Comparison of ENCODE assay signal across 8 cellular contexts in the genomic region with DNA sequence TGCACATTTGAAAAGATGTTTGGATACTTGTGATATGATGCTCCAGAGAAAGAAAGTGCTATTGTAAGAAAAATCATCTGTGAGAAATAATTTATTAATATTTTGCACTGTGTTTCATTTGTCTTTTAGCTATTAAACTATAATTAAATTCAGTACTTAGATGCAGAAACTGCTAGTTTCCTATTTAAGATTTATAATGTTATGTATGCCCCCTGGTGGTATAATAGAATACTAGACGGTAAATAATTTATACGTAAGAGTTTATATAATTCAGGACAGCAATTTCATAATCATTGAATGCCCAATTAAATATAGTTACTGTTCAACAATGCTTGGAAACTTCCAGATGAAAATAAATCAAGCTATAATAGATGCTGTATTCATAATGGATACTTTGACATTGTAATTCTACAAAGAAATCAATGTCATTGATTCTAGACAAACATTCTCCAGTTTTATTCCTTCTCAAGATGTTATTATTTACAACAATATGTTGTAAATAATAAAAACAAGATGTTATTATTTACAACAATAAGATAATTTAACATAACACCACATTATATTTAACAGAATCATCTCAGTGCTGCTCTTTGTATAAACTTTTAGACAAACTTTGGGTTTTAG.
DNase-seq lines count a peak whose midpoint lies in the region; ATAC-seq, FAIRE-seq and TF ChIP-seq lines count a peak whose summit lies in the region.

No MANE protein-coding gene starts in this region.

- intact Hi-C loops in activated B cell treated with CpG ODN at 0.5 μM for 24 hours (cut with micrococcal nuclease) (loop anchor here (1.0 to 10.0 kb wide), 4 partner anchors 761 to 1983 kb away; no protein-coding TSS in a partner anchor), kidney (cut with DNase I) (no loop called here)

- no peaks in the 10 kb centered on the region for H3K36me3 Mint-ChIP-seq in activated B cell treated with CpG ODN at 0.5 μM for 24 hours (ENCODE audit: low read depth)

- WGBS in suprapubic skin, result 2% methylated on average over 2 of the region's 2 CpGs

- H3K9me3 Mint-ChIP-seq in activated B cell treated with CpG ODN at 0.5 μM for 24 hours, result no peaks in the 10 kb centered on the region

- H3K9me3 ChIP-seq in kidney (ENCODE audit: control insufficient read depth in 1 of 2, low read length in 2 of 2), result no peaks in the 10 kb centered on the region
- no peaks in the 10 kb centered on the region for H3K9me3 ChIP-seq in suprapubic skin

- CTCF ChIA-PET in activated B cell treated with CpG ODN at 0.5 μM for 24 hours (lab: Charles Lee), result interaction anchor here (0.7 to 1.1 kb wide), 3 partner anchors 186 to 1983 kb away, joined by 3 to 4 read pairs (median 3); no protein-coding TSS in a partner anchor

- no peaks in the 10 kb centered on the region for H3K4me1 ChIP-seq in kidney (ENCODE audit: control insufficient read depth in 1 of 2, insufficient read depth in 1 of 2, low read depth in 1 of 2, low read length in 2 of 2)
- no peaks in the 10 kb centered on the region for H3K4me1 ChIP-seq in suprapubic skin

- POLR2A ChIA-PET in activated B cell treated with CpG ODN at 0.5 μM for 24 hours (lab: Charles Lee), result no interaction called here

- no peaks in the 10 kb centered on the region for H3K4me1 Mint-ChIP-seq in activated B cell treated with CpG ODN at 0.5 μM for 24 hours

- TF ChIP-seq CTCF in activated B cell treated with CpG ODN at 0.5 μM for 24 hours (IDR thresholded peaks at IDR 0.05), result peak; percentile 77
- TF ChIP-seq CTCF in kidney (IDR thresholded peaks at IDR 0.05; ENCODE audit: borderline replicate concordance, extremely low read depth, insufficient read depth), result peak; percentile 18
- peak in 1 of 2 donors; percentile 37 for TF ChIP-seq CTCF in suprapubic skin (IDR thresholded peaks at IDR 0.05)

- TF ChIP-seq EP300 in suprapubic skin (IDR thresholded peaks at IDR 0.05), result no peak

- no peaks in the 10 kb centered on the region for H3K27me3 Mint-ChIP-seq in activated B cell treated with CpG ODN at 0.5 μM for 24 hours

- H3K4me3 Mint-ChIP-seq in activated B cell treated with CpG ODN at 0.5 μM for 24 hours, result no peak overlapping the region

- DNase-seq in NAMALWA (ENCODE audit: low spot score), result peak; percentile 55
- DNase-seq in activated B cell treated with CpG ODN at 0.5 μM for 24 hours, result no peak
- DNase-seq in kidney, result no peak
- no peak for DNase-seq in suprapubic skin (ENCODE audit: low spot score in 2 of 2)
- no peak for DNase-seq in retina

- no peaks in the 10 kb centered on the region for H3K27me3 ChIP-seq in suprapubic skin

- no peak overlapping the region for H3K9ac ChIP-seq in kidney (ENCODE audit: low read length in 2 of 2)

- H3K27ac ChIP-seq in kidney (ENCODE audit: low read depth in 2 of 2, low read length in 2 of 2) (no peak overlapping the region), suprapubic skin (no peak overlapping the region)

- no peak for ATAC-seq in activated B cell treated with CpG ODN at 0.5 μM for 24 hours (ENCODE audit: low read depth)
- no peak for ATAC-seq in HG03460 (IDR thresholded peaks at IDR 0.05; ENCODE audit: unreplicated experiment)
- no peak for ATAC-seq in HG02571 (IDR thresholded peaks at IDR 0.05; ENCODE audit: unreplicated experiment)

- no peak for TF ChIP-seq POLR2A in suprapubic skin (IDR thresholded peaks at IDR 0.05)

- no peaks in the 10 kb centered on the region for H3K36me3 ChIP-seq in kidney (ENCODE audit: control insufficient read depth in 1 of 2, insufficient read depth in 2 of 2, low read length in 2 of 2)
- no peaks in the 10 kb centered on the region for H3K36me3 ChIP-seq in suprapubic skin

- no peak overlapping the region for H3K4me3 ChIP-seq in kidney (ENCODE audit: low read length in 2 of 2)
- H3K4me3 ChIP-seq in suprapubic skin, result no peak overlapping the region

- FAIRE-seq in G401.6 (lab: Jason Lieb, UNC) (peak; percentile 86), kidney (lab: Jason Lieb, UNC) (peak; percentile 98)

- H3K27ac Mint-ChIP-seq in activated B cell treated with CpG ODN at 0.5 μM for 24 hours, result no peak overlapping the region
